ENCODE assay signal across 1 cellular context in genomic region chr4:173522160-173522873, GRCh38.
TF ChIP-seq lines count a peak whose summit lies in the region.

No MANE protein-coding gene starts in this region.

TF ChIP-seq in K562, 482 proteins besides CTCF, POLR2A, EP300 and RAD21 (continued from another document and continues in another):
- TF ChIP-seq CHD1 (IDR thresholded peaks at IDR 0.05; ENCODE audit: low read length) (no peak), HMGN3 (IDR thresholded peaks at IDR 0.05; ENCODE audit: borderline replicate concordance, extremely low read depth, insufficient read length, low read depth, low read length) (peak; percentile 59), RBM39 (optimal IDR thresholded peaks at IDR 0.05; ENCODE audit: low read depth, low read length) (no peak), SMAD1 (IDR thresholded peaks at IDR 0.05; ENCODE audit: low read depth, low read length, partially characterized antibody) (no peak), RFX5 (IDR thresholded peaks at IDR 0.05; ENCODE audit: low read depth, low read length) (no peak), NR4A1 (CRISPR knock-in tag; IDR thresholded peaks at IDR 0.05) (no peak), NR4A1 (tag; IDR thresholded peaks at IDR 0.05) (no peak), HNRNPUL1 (IDR thresholded peaks at IDR 0.05; ENCODE audit: low read length) (no peak), PTTG1 (tag; IDR thresholded peaks at IDR 0.05; ENCODE audit: low read depth) (no peak), ZNF175 (CRISPR knock-in tag; IDR thresholded peaks at IDR 0.05; ENCODE audit: low read depth) (no peak), RBM25 (IDR thresholded peaks at IDR 0.05; ENCODE audit: low read depth, low read length, severe bottlenecking) (no peak), GABPA (tag; conservative IDR thresholded peaks at IDR 0.05; ENCODE audit: low read depth) (peak; percentile 41), TCF3 (CRISPR knock-in tag; IDR thresholded peaks at IDR 0.05) (no peak), LEF1 (IDR thresholded peaks at IDR 0.05) (no peak), BRD4 (IDR thresholded peaks at IDR 0.05) (no peak; the same call in 1 of the 2 replicates), TARDBP (IDR thresholded peaks at IDR 0.05) (no peak), MXD1 (CRISPR knock-in tag; IDR thresholded peaks at IDR 0.05; ENCODE audit: borderline replicate concordance, poor library complexity, severe bottlenecking) (no peak), KAT7 (CRISPR knock-in tag; IDR thresholded peaks at IDR 0.05; ENCODE audit: borderline replicate concordance) (no peak), WHSC1 (IDR thresholded peaks at IDR 0.05; ENCODE audit: low read length) (no peak), GABPB2 (CRISPR knock-in tag; conservative IDR thresholded peaks at IDR 0.05) (no peak), USF1 (CRISPR knock-in tag; IDR thresholded peaks at IDR 0.05) (no peak), MBD1 (CRISPR knock-in tag; IDR thresholded peaks at IDR 0.05) (no peak), ZFPM2 (CRISPR knock-in tag; IDR thresholded peaks at IDR 0.05) (no peak), ZBTB33 (CRISPR knock-in tag; IDR thresholded peaks at IDR 0.05) (no peak), KLF10 (CRISPR knock-in tag; IDR thresholded peaks at IDR 0.05) (no peak), PPARD (CRISPR knock-in tag; IDR thresholded peaks at IDR 0.05) (no peak), ZNF263 (CRISPR knock-in tag; IDR thresholded peaks at IDR 0.05; ENCODE audit: borderline replicate concordance) (no peak), POLR2AphosphoS5 (IDR thresholded peaks at IDR 0.05; ENCODE audit: control insufficient read depth, insufficient read depth, low read depth, low read length) (no peak), JUND (IDR thresholded peaks at IDR 0.05; ENCODE audit: borderline replicate concordance, low read depth, low read length) (0 out of 2 replicates have a peak, but pooled peaks have one; percentile 18), JUND (tag; IDR thresholded peaks at IDR 0.05; ENCODE audit: borderline replicate concordance, low read depth, low read length) (no peak; the same call in 2 of the 3 replicates), CCNT2 (IDR thresholded peaks at IDR 0.05; ENCODE audit: borderline replicate concordance, extremely low read depth, insufficient read length, low read depth, low read length) (peak; percentile 90), CBX3 (IDR thresholded peaks at IDR 0.05; ENCODE audit: borderline replicate concordance in 1 of 2, low read length in 2 of 2) (0 out of 3 replicates have a peak, but pooled peaks of 1 of the 2 experiments have one; percentile 23), MED1 (CRISPR knock-in tag; IDR thresholded peaks at IDR 0.05; ENCODE audit: borderline replicate concordance) (no peak), HBP1 (CRISPR knock-in tag; IDR thresholded peaks at IDR 0.05) (no peak), KDM1A (IDR thresholded peaks at IDR 0.05) (no peak), NFRKB (IDR thresholded peaks at IDR 0.05; ENCODE audit: low read depth) (no peak), STAT5A (IDR thresholded peaks at IDR 0.05; ENCODE audit: borderline replicate concordance, low read length) (no peak), NELFE (IDR thresholded peaks at IDR 0.05; ENCODE audit: insufficient read depth, insufficient read length) (no peak), ELK3 (CRISPR knock-in tag; IDR thresholded peaks at IDR 0.05) (no peak), SAFB2 (IDR thresholded peaks at IDR 0.05; ENCODE audit: borderline replicate concordance, low read depth, low read length, severe bottlenecking) (no peak), SIN3A (IDR thresholded peaks at IDR 0.05; ENCODE audit: borderline replicate concordance in 2 of 2, control insufficient read depth in 1 of 2, low read depth in 2 of 2, low read length in 2 of 2) (no peak), PHB (CRISPR knock-in tag; IDR thresholded peaks at IDR 0.05) (no peak), PML (IDR thresholded peaks at IDR 0.05; ENCODE audit: low read length) (0 out of 2 replicates have a peak, but pooled peaks have one; percentile 17), NFIX (CRISPR knock-in tag; IDR thresholded peaks at IDR 0.05; ENCODE audit: low read depth) (no peak), HNRNPLL (IDR thresholded peaks at IDR 0.05; ENCODE audit: low read depth, low read length, poor library complexity, severe bottlenecking) (peak; percentile 72), MTA3 (IDR thresholded peaks at IDR 0.05; ENCODE audit: borderline replicate concordance) (no peak), HIVEP1 (CRISPR knock-in tag; IDR thresholded peaks at IDR 0.05) (no peak), ATF2 (CRISPR knock-in tag; IDR thresholded peaks at IDR 0.05) (no peak), BRF2 (IDR thresholded peaks at IDR 0.05; ENCODE audit: borderline replicate concordance, insufficient read depth, insufficient read length) (no peak), TAF1 (IDR thresholded peaks at IDR 0.05; ENCODE audit: control insufficient read depth, extremely low read depth, insufficient read depth, low read length, severe bottlenecking) (no peak), ZNF354B (CRISPR knock-in tag; IDR thresholded peaks at IDR 0.05) (no peak), ESRRB (CRISPR knock-in tag; IDR thresholded peaks at IDR 0.05; ENCODE audit: borderline replicate concordance) (no peak), SNRNP70 (optimal IDR thresholded peaks at IDR 0.05; ENCODE audit: low read depth, low read length) (no peak), KDM4B (IDR thresholded peaks at IDR 0.05; ENCODE audit: borderline replicate concordance in 2 of 2, low read depth in 1 of 2) (no peak), ZNF384 (IDR thresholded peaks at IDR 0.05; ENCODE audit: low read depth, low read length) (no peak), DACH1 (IDR thresholded peaks at IDR 0.05; ENCODE audit: partially characterized antibody) (peak; percentile 56), GATAD2A (IDR thresholded peaks at IDR 0.05) (no peak), IFI16 (CRISPR knock-in tag; IDR thresholded peaks at IDR 0.05) (no peak), ETV6 (IDR thresholded peaks at IDR 0.05; ENCODE audit: borderline replicate concordance in 1 of 2, low read depth in 2 of 2, low read length in 1 of 2) (no peak), ETV6 (CRISPR knock-in tag; IDR thresholded peaks at IDR 0.05; ENCODE audit: borderline replicate concordance) (no peak), ATF7 (IDR thresholded peaks at IDR 0.05) (peak; percentile 62; the same call in 1 of the 2 replicates), RB1 (IDR thresholded peaks at IDR 0.05; ENCODE audit: low read depth) (no peak), ZNF408 (CRISPR knock-in tag; IDR thresholded peaks at IDR 0.05; ENCODE audit: low read depth) (no peak), ZFX (CRISPR knock-in tag; IDR thresholded peaks at IDR 0.05) (no peak), RFX1 (IDR thresholded peaks at IDR 0.05) (no peak), HDAC3 (IDR thresholded peaks at IDR 0.05; ENCODE audit: borderline replicate concordance, partially characterized antibody) (no peak), U2AF1 (optimal IDR thresholded peaks at IDR 0.05; ENCODE audit: low read depth, low read length) (no peak), L3MBTL2 (IDR thresholded peaks at IDR 0.05) (peak; percentile 66; the same call in 1 of the 2 replicates), E2F3 (CRISPR knock-in tag; IDR thresholded peaks at IDR 0.05) (0 out of 2 replicates have a peak, but pooled peaks have one; percentile 30), ZNF41 (CRISPR knock-in tag; conservative IDR thresholded peaks at IDR 0.05) (no peak), NFATC3 (IDR thresholded peaks at IDR 0.05) (no peak), NEUROD1 (IDR thresholded peaks at IDR 0.05; ENCODE audit: borderline replicate concordance, low read depth, low read length, partially characterized antibody) (no peak), MITF (IDR thresholded peaks at IDR 0.05) (no peak)
